Comparison of ENCODE assay signal across 1 cellular context in the genomic region with DNA sequence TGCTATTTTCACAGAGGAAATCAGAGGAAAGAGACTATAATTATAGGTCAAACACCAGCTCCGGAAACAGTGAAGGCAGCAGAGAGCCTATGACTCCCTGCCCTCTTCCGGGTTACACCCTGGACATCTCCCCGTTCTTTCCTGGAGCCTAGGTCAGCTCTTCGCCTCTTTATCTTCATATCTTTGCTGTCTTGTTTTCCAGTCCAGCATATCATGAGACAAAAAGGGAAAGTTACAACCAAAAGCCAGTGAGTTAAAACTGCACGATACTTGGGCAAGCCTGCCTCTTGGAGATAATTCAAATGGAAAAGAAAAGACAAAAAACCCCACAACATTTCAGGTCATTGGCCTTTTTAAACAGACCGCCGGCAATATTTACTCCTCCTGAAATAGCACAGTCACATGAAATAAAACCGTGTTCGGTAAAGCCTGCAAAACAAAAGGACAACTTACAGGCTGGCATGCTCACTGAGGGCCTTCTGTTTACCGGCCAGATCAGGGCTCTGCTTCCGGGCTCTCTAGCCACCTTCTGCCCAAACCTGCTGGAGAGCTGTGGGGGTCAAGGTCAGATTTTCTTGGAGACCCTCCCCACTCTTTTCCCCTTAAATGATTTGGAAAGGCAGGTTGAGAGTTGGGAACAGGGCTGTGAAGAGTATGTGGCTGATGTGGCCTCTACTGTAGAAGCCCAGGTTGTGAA.
TF ChIP-seq lines count a peak whose summit lies in the region.

No MANE protein-coding gene starts in this region.

TF ChIP-seq in liver, 16 proteins besides CTCF, POLR2A, EP300 and RAD21 (continued from another document):
- TF ChIP-seq, protein P1, sequence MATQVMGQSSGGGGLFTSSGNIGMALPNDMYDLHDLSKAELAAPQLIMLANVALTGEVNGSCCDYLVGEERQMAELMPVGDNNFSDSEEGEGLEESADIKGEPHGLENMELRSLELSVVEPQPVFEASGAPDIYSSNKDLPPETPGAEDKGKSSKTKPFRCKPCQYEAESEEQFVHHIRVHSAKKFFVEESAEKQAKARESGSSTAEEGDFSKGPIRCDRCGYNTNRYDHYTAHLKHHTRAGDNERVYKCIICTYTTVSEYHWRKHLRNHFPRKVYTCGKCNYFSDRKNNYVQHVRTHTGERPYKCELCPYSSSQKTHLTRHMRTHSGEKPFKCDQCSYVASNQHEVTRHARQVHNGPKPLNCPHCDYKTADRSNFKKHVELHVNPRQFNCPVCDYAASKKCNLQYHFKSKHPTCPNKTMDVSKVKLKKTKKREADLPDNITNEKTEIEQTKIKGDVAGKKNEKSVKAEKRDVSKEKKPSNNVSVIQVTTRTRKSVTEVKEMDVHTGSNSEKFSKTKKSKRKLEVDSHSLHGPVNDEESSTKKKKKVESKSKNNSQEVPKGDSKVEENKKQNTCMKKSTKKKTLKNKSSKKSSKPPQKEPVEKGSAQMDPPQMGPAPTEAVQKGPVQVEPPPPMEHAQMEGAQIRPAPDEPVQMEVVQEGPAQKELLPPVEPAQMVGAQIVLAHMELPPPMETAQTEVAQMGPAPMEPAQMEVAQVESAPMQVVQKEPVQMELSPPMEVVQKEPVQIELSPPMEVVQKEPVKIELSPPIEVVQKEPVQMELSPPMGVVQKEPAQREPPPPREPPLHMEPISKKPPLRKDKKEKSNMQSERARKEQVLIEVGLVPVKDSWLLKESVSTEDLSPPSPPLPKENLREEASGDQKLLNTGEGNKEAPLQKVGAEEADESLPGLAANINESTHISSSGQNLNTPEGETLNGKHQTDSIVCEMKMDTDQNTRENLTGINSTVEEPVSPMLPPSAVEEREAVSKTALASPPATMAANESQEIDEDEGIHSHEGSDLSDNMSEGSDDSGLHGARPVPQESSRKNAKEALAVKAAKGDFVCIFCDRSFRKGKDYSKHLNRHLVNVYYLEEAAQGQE (IDR thresholded peaks at IDR 0.05) = peak; percentile 75
- TF ChIP-seq NR2F2 (IDR thresholded peaks at IDR 0.05) = peak; percentile 82
- TF ChIP-seq FOXA1 (IDR thresholded peaks at IDR 0.05) = peak; percentile 92
- peak; percentile 84 for TF ChIP-seq YY1 (IDR thresholded peaks at IDR 0.05)
- TF ChIP-seq, protein P2, sequence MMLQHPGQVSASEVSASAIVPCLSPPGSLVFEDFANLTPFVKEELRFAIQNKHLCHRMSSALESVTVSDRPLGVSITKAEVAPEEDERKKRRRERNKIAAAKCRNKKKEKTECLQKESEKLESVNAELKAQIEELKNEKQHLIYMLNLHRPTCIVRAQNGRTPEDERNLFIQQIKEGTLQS (IDR thresholded peaks at IDR 0.05) = peak; percentile 29
- peak; percentile 16 to 42 for TF ChIP-seq GABPA (IDR thresholded peaks at IDR 0.05 in 1 of 2, conservative IDR thresholded peaks at IDR 0.05 in 1 of 2)
- TF ChIP-seq, protein P3, sequence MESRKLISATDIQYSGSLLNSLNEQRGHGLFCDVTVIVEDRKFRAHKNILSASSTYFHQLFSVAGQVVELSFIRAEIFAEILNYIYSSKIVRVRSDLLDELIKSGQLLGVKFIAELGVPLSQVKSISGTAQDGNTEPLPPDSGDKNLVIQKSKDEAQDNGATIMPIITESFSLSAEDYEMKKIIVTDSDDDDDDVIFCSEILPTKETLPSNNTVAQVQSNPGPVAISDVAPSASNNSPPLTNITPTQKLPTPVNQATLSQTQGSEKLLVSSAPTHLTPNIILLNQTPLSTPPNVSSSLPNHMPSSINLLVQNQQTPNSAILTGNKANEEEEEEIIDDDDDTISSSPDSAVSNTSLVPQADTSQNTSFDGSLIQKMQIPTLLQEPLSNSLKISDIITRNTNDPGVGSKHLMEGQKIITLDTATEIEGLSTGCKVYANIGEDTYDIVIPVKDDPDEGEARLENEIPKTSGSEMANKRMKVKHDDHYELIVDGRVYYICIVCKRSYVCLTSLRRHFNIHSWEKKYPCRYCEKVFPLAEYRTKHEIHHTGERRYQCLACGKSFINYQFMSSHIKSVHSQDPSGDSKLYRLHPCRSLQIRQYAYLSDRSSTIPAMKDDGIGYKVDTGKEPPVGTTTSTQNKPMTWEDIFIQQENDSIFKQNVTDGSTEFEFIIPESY (IDR thresholded peaks at IDR 0.05) = peak; percentile 92
- peak; percentile 95 for TF ChIP-seq SP1 (IDR thresholded peaks at IDR 0.05)
- no peak for TF ChIP-seq HNF4G (IDR thresholded peaks at IDR 0.05)
- peak; percentile 75 to 77 for TF ChIP-seq HNF4A (conservative IDR thresholded peaks at IDR 0.05)
- peak in 1 of 2 donors; percentile 73 for TF ChIP-seq EGR1 (IDR thresholded peaks at IDR 0.05; ENCODE audit: low read depth in 2 of 2)
- peak in 1 of 2 donors; percentile 84 for TF ChIP-seq JUND (IDR thresholded peaks at IDR 0.05)
TF ChIP-seq in liver: peak in this region for 15.
